Comparison of ENCODE assay signal across 1 cellular context in genomic region chr19:35438527-35438926, GRCh38.
TF ChIP-seq lines count a peak whose summit lies in the region.

No MANE protein-coding gene starts in this region.

TF ChIP-seq in GM23338, 12 proteins besides CTCF, POLR2A, EP300 and RAD21 (continued from another document):
- TF ChIP-seq ZNF462 (CRISPR knock-in tag; IDR thresholded peaks at IDR 0.05), result no peak
